In the genomic region with DNA sequence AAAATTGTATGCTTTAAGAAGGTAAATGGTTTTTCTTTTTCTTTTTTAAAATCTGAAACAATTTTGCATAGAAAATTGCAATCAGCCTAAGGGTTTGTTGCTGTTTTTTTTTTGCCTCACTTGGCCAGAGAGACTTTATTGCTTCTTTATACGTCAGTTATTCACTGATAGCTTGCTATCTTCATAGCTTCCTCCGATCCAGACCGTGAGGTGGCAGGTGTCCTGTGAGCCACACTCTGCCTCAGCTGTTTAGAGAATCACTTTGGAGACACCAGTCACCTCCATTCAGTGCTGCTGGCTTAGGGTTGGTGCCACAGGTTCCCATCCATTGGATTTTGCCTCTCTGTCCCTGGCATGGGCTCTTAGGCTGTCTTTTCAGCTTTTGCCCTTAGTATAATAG, we compare ENCODE assay signal across 15 cellular contexts.
DNase-seq lines count a peak whose midpoint lies in the region; ATAC-seq and TF ChIP-seq lines count a peak whose summit lies in the region.
"Had no signal": no experiment of that assay in that cellular context is flagged by ENCODE, and none has a peak within 500 bp of the region (broad histone marks: within the 10 kb centered on the region; RNA-seq: fewer than 3 reads in every experiment).

No MANE protein-coding gene starts in this region.

- H3K9me3 ChIP-seq in MM.1S (replicated peaks; ENCODE audit: insufficient read depth, low read length) (no peaks in the 10 kb centered on the region), esophagus (ENCODE audit: control insufficient read depth in 2 of 2, insufficient read depth in 1 of 2, low read depth in 1 of 2, low read length in 1 of 2) (no peaks in the 10 kb centered on the region)

- peak overlapping the region; percentile 34; the same call in 1 of the 2 replicates for H3K4me3 ChIP-seq in MM.1S (ENCODE audit: low read length)
- H3K4me3 ChIP-seq in esophagus (ENCODE audit: low read depth in 1 of 2, low read length in 2 of 2) = no peak overlapping the region

- H3K9me2 ChIP-seq in MM.1S (replicated peaks; ENCODE audit: insufficient read depth, low read length) = no peaks in the 10 kb centered on the region

- no peak overlapping the region for H2AFZ ChIP-seq in MM.1S (ENCODE audit: low read length)

- 72 to 78% methylated on average over 3 of the region's 3 CpGs for WGBS in esophagus, 2 donors

- peaks cover 30% of the 10 kb centered on the region for H3K4me1 Mint-ChIP-seq in nephron progenitor cell
- H3K4me1 Mint-ChIP-seq in activated T-helper 1 cell treated with anti-CD3 and anti-CD28 coated beads, Interleukin-12 subunit alpha, Interleukin-12 subunit beta, Interleukin-2, Interleukin-4 antibody, amounts not matched to agents 30 ng/mL and 10 ng/mL and 1 ng/mL, durations not matched to agents 14 hours and 24 hours and 36 hours (ENCODE audit: low read depth) = peaks cover 9% of the 10 kb centered on the region

- intact Hi-C loops in activated T-helper 1 cell treated with anti-CD3 and anti-CD28 coated beads, Interleukin-12 subunit alpha, Interleukin-12 subunit beta, Interleukin-2, Interleukin-4 antibody, amounts not matched to agents 30 ng/mL and 10 ng/mL and 1 ng/mL, durations not matched to agents 14 hours and 24 hours and 36 hours (cut with micrococcal nuclease) = no loop called here

- H3K4me2 ChIP-seq in MM.1S (ENCODE audit: low read depth, low read length) = peak overlapping the region; percentile 76

- H3K27ac ChIP-seq in 22Rv1 (peak overlapping the region; percentile 55), MM.1S (ENCODE audit: low read length) (peak overlapping the region; percentile 85), esophagus (ENCODE audit: low read depth in 2 of 2, low read length in 1 of 2) (peak overlapping the region; percentile 40 to 69)

- no peaks in the 10 kb centered on the region for H3K27me3 Mint-ChIP-seq in nephron progenitor cell (ENCODE audit: low read depth, poor library complexity)
- H3K27me3 Mint-ChIP-seq in activated T-helper 1 cell treated with anti-CD3 and anti-CD28 coated beads, Interleukin-12 subunit alpha, Interleukin-12 subunit beta, Interleukin-2, Interleukin-4 antibody, amounts not matched to agents 30 ng/mL and 10 ng/mL and 1 ng/mL, durations not matched to agents 14 hours and 24 hours and 36 hours (ENCODE audit: insufficient read depth) = peaks cover 5% of the 10 kb centered on the region

- TF ChIP-seq CTCF in 22Rv1 (IDR thresholded peaks at IDR 0.05) = no peak
- TF ChIP-seq CTCF in MM.1S (IDR thresholded peaks at IDR 0.05; ENCODE audit: low read length) = 0 out of 2 replicates have a peak, but pooled peaks have one; percentile 7
- no peak for TF ChIP-seq CTCF in nephron progenitor cell (IDR thresholded peaks at IDR 0.05)

- peak overlapping the region; percentile 71 for H3K27ac Mint-ChIP-seq in nephron progenitor cell
- no peak overlapping the region for H3K27ac Mint-ChIP-seq in activated T-helper 1 cell treated with anti-CD3 and anti-CD28 coated beads, Interleukin-12 subunit alpha, Interleukin-12 subunit beta, Interleukin-2, Interleukin-4 antibody, amounts not matched to agents 30 ng/mL and 10 ng/mL and 1 ng/mL, durations not matched to agents 14 hours and 24 hours and 36 hours

- peaks cover 37% of the 10 kb centered on the region for H3F3A ChIP-seq in MM.1S (ENCODE audit: insufficient read depth, low read length)

- H3K79me2 ChIP-seq in MM.1S (ENCODE audit: low read length) = no peaks in the 10 kb centered on the region

- H3K4me1 ChIP-seq in MM.1S (ENCODE audit: low read length) = peaks cover 52% of the 10 kb centered on the region
- no peaks in the 10 kb centered on the region for H3K4me1 ChIP-seq in esophagus (ENCODE audit: control insufficient read depth in 2 of 2, insufficient read depth in 2 of 2, low read length in 1 of 2)

- H3K27me3 ChIP-seq in MM.1S (replicated peaks; ENCODE audit: insufficient read depth, low read length) (no peaks in the 10 kb centered on the region), esophagus (ENCODE audit: control insufficient read depth in 1 of 2, insufficient read depth in 2 of 2, low read length in 2 of 2) (no peaks in the 10 kb centered on the region)

- no peaks in the 10 kb centered on the region for H3K36me3 Mint-ChIP-seq in nephron progenitor cell (ENCODE audit: low read depth)
- H3K36me3 Mint-ChIP-seq in activated T-helper 1 cell treated with anti-CD3 and anti-CD28 coated beads, Interleukin-12 subunit alpha, Interleukin-12 subunit beta, Interleukin-2, Interleukin-4 antibody, amounts not matched to agents 30 ng/mL and 10 ng/mL and 1 ng/mL, durations not matched to agents 14 hours and 24 hours and 36 hours (ENCODE audit: low read depth) = no peaks in the 10 kb centered on the region
- H3K36me3 Mint-ChIP-seq: brain, type B pancreatic cell had no signal

- no peaks in the 10 kb centered on the region for H3K9me3 Mint-ChIP-seq in nephron progenitor cell
- H3K9me3 Mint-ChIP-seq in activated T-helper 1 cell treated with anti-CD3 and anti-CD28 coated beads, Interleukin-12 subunit alpha, Interleukin-12 subunit beta, Interleukin-2, Interleukin-4 antibody, amounts not matched to agents 30 ng/mL and 10 ng/mL and 1 ng/mL, durations not matched to agents 14 hours and 24 hours and 36 hours = no peaks in the 10 kb centered on the region
- H3K9me3 Mint-ChIP-seq: brain, type B pancreatic cell had no signal

- peak overlapping the region; percentile 37; the same call in 1 of the 2 replicates for H3K9ac ChIP-seq in MM.1S (ENCODE audit: low read length)

- no peak overlapping the region for H3K4me3 Mint-ChIP-seq in nephron progenitor cell
- no peak overlapping the region for H3K4me3 Mint-ChIP-seq in activated T-helper 1 cell treated with anti-CD3 and anti-CD28 coated beads, Interleukin-12 subunit alpha, Interleukin-12 subunit beta, Interleukin-2, Interleukin-4 antibody, amounts not matched to agents 30 ng/mL and 10 ng/mL and 1 ng/mL, durations not matched to agents 14 hours and 24 hours and 36 hours
- H3K4me3 Mint-ChIP-seq: brain, type B pancreatic cell had no signal

- H3K36me3 ChIP-seq in MM.1S (replicated peaks; ENCODE audit: insufficient read depth, low read length) = no peaks in the 10 kb centered on the region
- no peaks in the 10 kb centered on the region for H3K36me3 ChIP-seq in esophagus (ENCODE audit: control insufficient read depth in 2 of 2, insufficient read depth in 2 of 2, low read length in 1 of 2)

- DNase-seq in MM.1S = peak; percentile 35
- no peak for DNase-seq in nephron progenitor cell
- DNase-seq in NCI-H1436 (lab: John Stamatoyannopoulos, UW) = no peak
- no peak for DNase-seq in activated T-helper 1 cell treated with anti-CD3 and anti-CD28 coated beads, Interleukin-12 subunit alpha, Interleukin-12 subunit beta, Interleukin-2, Interleukin-4 antibody, amounts not matched to agents 30 ng/mL and 10 ng/mL and 1 ng/mL, durations not matched to agents 14 hours and 24 hours and 36 hours (ENCODE audit: low spot score)
- DNase-seq: activated CD4-positive, alpha-beta T cell treated with anti-CD3 and anti-CD28 coated beads, Interleukin-2, amount 50 U/mL, for 4 hours; activated gamma-delta T cell; DMS153; NCI-H2029; T-helper 1 cell had no signal

- ATAC-seq in HG02610 (IDR thresholded peaks at IDR 0.05; ENCODE audit: unreplicated experiment) (no peak), HG02759 (IDR thresholded peaks at IDR 0.05; ENCODE audit: unreplicated experiment) (no peak)

- no peaks in the 10 kb centered on the region for H4K20me1 ChIP-seq in MM.1S (ENCODE audit: insufficient read depth, low read length)
